In genomic region chr10:22900841-22901601, GRCh38 we compare ENCODE assay signal across 26 cellular contexts. TPM values are rescaled to one million over a fixed set of nuclear protein-coding genes. Genes with fewer than 3 reads are reported as not detected.
"Had no signal": no experiment of that assay in that cellular context is flagged by ENCODE, and none has a peak within 500 bp of the region (broad histone marks: within the 10 kb centered on the region; RNA-seq: fewer than 3 reads in every experiment).

No MANE protein-coding gene starts in this region.

- ATAC-seq: activated T-cell treated with anti-CD3 and anti-CD28 coated beads, Interleukin-2, amount 50 U/mL, for 72 hours; effector memory CD8-positive, alpha-beta T cell; naive thymus-derived CD8-positive, alpha-beta T cell; pancreas had no signal

- H3K27me3 ChIP-seq: hepatocyte, pancreas, testis, upper lobe of left lung, vagina had no signal

- DNase-seq: activated CD4-positive, alpha-beta T cell treated with anti-CD3 and anti-CD28 coated beads for 4 hours; activated CD4-positive, alpha-beta T cell treated with anti-CD3 and anti-CD28 coated beads, Interleukin-2, amount 50 U/mL, for 4 hours; activated CD4-positive, CD25-positive, alpha-beta regulatory T cell; activated naive CD4-positive, alpha-beta T cell treated with Interleukin-2 at 50 U/mL for 16 hours; activated T-cell treated with anti-CD3 and anti-CD28 coated beads for 4 hours; activated T-cell treated with anti-CD3 and anti-CD28 coated beads, Interleukin-2, amount 50 U/mL, for 72 hours; anterior cingulate cortex; caudate nucleus; cortex of kidney; effector memory CD8-positive, alpha-beta T cell; erythroblast; foreskin melanocyte; islet precursor cell; naive thymus-derived CD8-positive, alpha-beta T cell; nucleus accumbens; pancreas; stimulated activated CD4-positive, alpha-beta T cell treated with anti-CD3 and anti-CD28 coated beads, Interleukin-2, amount 100 ng/mL, for 48 hours; stimulated activated naive CD4-positive, alpha-beta T cell treated with Interleukin-2 at 50 U/mL for 16 hours; testis; upper lobe of left lung had no signal

- H3K4me1 ChIP-seq: pancreas, prostate gland, testis, upper lobe of left lung, vagina had no signal

- H3K9me3 ChIP-seq: pancreas, prostate gland, testis, upper lobe of left lung, vagina had no signal

- H3K4me3 ChIP-seq: hepatocyte, pancreas, prostate gland, testis, upper lobe of left lung, vagina had no signal

- H3K36me3 ChIP-seq: pancreas, prostate gland, upper lobe of left lung, vagina had no signal

- H3K27ac ChIP-seq: hepatocyte, pancreas, prostate gland, testis, upper lobe of left lung, vagina had no signal

RNA-seq across cellular contexts. Expression of gene ARMC3, which starts 26.8 kb away (rescaled TPM):
- total RNA-seq: activated T-cell treated with anti-CD3 and anti-CD28 coated beads, Interleukin-2, amount 50 U/mL, for 72 hours; hepatocyte; lower leg skin; naive thymus-derived CD8-positive, alpha-beta T cell; skeletal muscle tissue; T-helper 1 cell treated with Interleukin-12 subunit alpha and Interleukin-12 subunit beta and Interleukin-4 antibody, amounts not matched to agents 30 ng/mL and 1 ng/mL, for 36 hours; vagina had no signal
- polyA plus RNA-seq: hepatocyte; naive thymus-derived CD8-positive, alpha-beta T cell had no signal
